In the genomic region with DNA sequence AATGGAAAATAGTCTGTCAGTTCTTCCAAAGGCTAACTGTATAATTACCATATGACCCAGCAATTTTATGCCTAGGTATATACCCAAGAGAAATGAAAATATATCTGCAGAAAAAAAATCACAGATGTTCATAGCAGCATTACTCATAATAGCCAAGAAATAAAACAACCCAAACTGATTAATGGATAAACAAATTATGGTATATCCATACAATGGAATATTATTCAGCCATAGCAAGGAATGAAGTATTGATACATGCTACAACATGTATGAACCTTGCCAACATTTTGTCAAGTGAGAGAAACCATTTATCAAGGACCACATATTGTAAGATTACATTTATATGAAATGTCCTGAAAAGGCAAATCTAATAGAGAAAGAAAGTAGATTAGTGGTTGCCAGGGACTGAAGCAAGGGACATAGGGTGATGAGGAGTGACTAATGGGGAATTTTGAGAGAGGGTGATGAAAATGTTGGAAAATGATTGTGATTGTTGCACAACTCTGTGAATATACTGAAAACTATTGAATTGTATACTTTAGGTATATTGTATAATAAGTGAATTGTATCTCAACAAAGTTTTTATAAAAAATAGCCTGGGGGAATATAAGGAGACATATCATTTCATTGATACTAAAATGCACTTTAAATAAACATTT, we compare ENCODE assay signal across 17 cellular contexts.
"Had no signal": no experiment of that assay in that cellular context is flagged by ENCODE, and none has a peak within 500 bp of the region (broad histone marks: within the 10 kb centered on the region; RNA-seq: fewer than 3 reads in every experiment).

No MANE protein-coding gene starts in this region.

- H3K4me3 ChIP-seq: skin epidermis, tibial artery had no signal

- ATAC-seq: activated CD8-positive, alpha-beta T cell treated with anti-CD3 and anti-CD28 coated beads for 36 hours; activated T-cell treated with anti-CD3 and anti-CD28 coated beads, Interleukin-2, amount 50 U/mL, for 4 hours; natural killer cell treated with Interleukin-12 subunit alpha and Interleukin-12 subunit beta and Interleukin-15 and Interleukin-18, amount 100 ng/mL, for 72 hours had no signal

- H3K36me3 ChIP-seq: tibial artery had no signal

- H3K27me3 ChIP-seq: tibial artery had no signal

- DNase-seq: activated B cell treated with CpG ODN at 0.5 μM for 24 hours; activated CD4-positive, alpha-beta T cell treated with anti-CD3 and anti-CD28 coated beads for 48 hours; activated CD8-positive, alpha-beta T cell treated with anti-CD3 and anti-CD28 coated beads for 36 hours; activated effector memory CD4-positive, alpha-beta T cell treated with anti-CD3 and anti-CD28 coated beads, Interleukin-2, amount 50 U/mL, for 16 hours; activated T-cell treated with anti-CD3 and anti-CD28 coated beads, Interleukin-2, amount 50 U/mL, for 4 hours; cerebellar nuclear complex; effector CD8-positive, alpha-beta T cell; glutamatergic neuron; posterior cingulate gyrus; stimulated activated CD4-positive, alpha-beta T cell treated with anti-CD3 and anti-CD28 coated beads, Interleukin-15, amount 100 ng/mL, for 24 hours; stimulated activated CD4-positive, alpha-beta T cell treated with anti-CD3 and anti-CD28 coated beads, Interleukin-4, amount 100 ng/mL, for 1 hour; stimulated activated naive CD4-positive, alpha-beta T cell; tibial artery had no signal

- H3K9me3 Mint-ChIP-seq: natural killer cell treated with Interleukin-12 subunit alpha and Interleukin-12 subunit beta and Interleukin-15 and Interleukin-18, amount 100 ng/mL, for 72 hours had no signal

- H3K36me3 Mint-ChIP-seq: natural killer cell treated with Interleukin-12 subunit alpha and Interleukin-12 subunit beta and Interleukin-15 and Interleukin-18, amount 100 ng/mL, for 72 hours had no signal

- H3K4me1 ChIP-seq: tibial artery had no signal

- H3K4me3 Mint-ChIP-seq: activated B cell treated with CpG ODN at 0.5 μM for 24 hours; activated CD8-positive, alpha-beta T cell treated with anti-CD3 and anti-CD28 coated beads for 36 hours; activated naive CD8-positive, alpha-beta T cell; activated T-cell treated with anti-CD3 and anti-CD28 coated beads, Interleukin-2, amount 50 U/mL, for 4 hours; brain; natural killer cell treated with Interleukin-12 subunit alpha and Interleukin-12 subunit beta and Interleukin-15 and Interleukin-18, amount 100 ng/mL, for 72 hours had no signal

- H3K27ac Mint-ChIP-seq: activated B cell treated with CpG ODN at 0.5 μM for 24 hours; activated CD8-positive, alpha-beta T cell treated with anti-CD3 and anti-CD28 coated beads for 36 hours; activated naive CD8-positive, alpha-beta T cell had no signal

- H3K9me3 ChIP-seq: tibial artery had no signal

- H3K27ac ChIP-seq: skin epidermis, tibial artery had no signal
